Comparison of ENCODE assay signal across 1 cellular context in the genomic region with DNA sequence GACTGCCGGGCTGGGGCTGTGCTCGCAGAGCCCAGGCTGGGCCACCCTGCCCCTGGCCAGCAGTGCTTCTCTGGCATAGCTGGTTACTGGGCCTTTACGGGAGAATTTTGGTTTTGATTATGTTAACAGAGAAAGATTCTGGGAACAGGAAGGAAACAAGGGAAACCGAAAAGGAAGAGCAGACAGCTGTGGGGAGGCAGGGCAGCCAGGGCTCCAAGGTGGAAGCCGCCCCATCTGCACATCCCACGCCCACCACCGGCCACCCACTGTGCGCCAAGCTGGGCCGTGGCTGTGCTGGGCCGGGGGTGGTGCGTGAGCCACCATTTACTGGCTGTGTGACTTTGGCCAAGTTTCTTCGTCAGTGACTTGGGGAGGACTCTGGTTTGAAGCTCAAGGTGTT.
TF ChIP-seq lines count a peak whose summit lies in the region.

No MANE protein-coding gene starts in this region.

TF ChIP-seq in liver, 16 proteins besides CTCF, POLR2A, EP300 and RAD21 (continued from another document):
- TF ChIP-seq, protein P1, sequence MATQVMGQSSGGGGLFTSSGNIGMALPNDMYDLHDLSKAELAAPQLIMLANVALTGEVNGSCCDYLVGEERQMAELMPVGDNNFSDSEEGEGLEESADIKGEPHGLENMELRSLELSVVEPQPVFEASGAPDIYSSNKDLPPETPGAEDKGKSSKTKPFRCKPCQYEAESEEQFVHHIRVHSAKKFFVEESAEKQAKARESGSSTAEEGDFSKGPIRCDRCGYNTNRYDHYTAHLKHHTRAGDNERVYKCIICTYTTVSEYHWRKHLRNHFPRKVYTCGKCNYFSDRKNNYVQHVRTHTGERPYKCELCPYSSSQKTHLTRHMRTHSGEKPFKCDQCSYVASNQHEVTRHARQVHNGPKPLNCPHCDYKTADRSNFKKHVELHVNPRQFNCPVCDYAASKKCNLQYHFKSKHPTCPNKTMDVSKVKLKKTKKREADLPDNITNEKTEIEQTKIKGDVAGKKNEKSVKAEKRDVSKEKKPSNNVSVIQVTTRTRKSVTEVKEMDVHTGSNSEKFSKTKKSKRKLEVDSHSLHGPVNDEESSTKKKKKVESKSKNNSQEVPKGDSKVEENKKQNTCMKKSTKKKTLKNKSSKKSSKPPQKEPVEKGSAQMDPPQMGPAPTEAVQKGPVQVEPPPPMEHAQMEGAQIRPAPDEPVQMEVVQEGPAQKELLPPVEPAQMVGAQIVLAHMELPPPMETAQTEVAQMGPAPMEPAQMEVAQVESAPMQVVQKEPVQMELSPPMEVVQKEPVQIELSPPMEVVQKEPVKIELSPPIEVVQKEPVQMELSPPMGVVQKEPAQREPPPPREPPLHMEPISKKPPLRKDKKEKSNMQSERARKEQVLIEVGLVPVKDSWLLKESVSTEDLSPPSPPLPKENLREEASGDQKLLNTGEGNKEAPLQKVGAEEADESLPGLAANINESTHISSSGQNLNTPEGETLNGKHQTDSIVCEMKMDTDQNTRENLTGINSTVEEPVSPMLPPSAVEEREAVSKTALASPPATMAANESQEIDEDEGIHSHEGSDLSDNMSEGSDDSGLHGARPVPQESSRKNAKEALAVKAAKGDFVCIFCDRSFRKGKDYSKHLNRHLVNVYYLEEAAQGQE (IDR thresholded peaks at IDR 0.05): no peak
- TF ChIP-seq FOXA2 (IDR thresholded peaks at IDR 0.05) (no peak), EGR1 (IDR thresholded peaks at IDR 0.05; ENCODE audit: low read depth in 2 of 2) (no peak), TAF1 (conservative IDR thresholded peaks at IDR 0.05) (no peak), YY1 (IDR thresholded peaks at IDR 0.05) (no peak), NR2F2 (IDR thresholded peaks at IDR 0.05) (no peak), FOXA1 (IDR thresholded peaks at IDR 0.05) (no peak), RXRA (IDR thresholded peaks at IDR 0.05) (no peak), HNF4A (conservative IDR thresholded peaks at IDR 0.05) (no peak)
- TF ChIP-seq, protein P2, sequence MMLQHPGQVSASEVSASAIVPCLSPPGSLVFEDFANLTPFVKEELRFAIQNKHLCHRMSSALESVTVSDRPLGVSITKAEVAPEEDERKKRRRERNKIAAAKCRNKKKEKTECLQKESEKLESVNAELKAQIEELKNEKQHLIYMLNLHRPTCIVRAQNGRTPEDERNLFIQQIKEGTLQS (IDR thresholded peaks at IDR 0.05): no peak
